Comparison of ENCODE assay signal across 1 cellular context in genomic region chr2:102753563-102754159, GRCh38.
TF ChIP-seq lines count a peak whose summit lies in the region.

No MANE protein-coding gene starts in this region.

TF ChIP-seq in GM23338, 12 proteins besides CTCF, POLR2A, EP300 and RAD21 (continued from another document):
- TF ChIP-seq, protein P1, sequence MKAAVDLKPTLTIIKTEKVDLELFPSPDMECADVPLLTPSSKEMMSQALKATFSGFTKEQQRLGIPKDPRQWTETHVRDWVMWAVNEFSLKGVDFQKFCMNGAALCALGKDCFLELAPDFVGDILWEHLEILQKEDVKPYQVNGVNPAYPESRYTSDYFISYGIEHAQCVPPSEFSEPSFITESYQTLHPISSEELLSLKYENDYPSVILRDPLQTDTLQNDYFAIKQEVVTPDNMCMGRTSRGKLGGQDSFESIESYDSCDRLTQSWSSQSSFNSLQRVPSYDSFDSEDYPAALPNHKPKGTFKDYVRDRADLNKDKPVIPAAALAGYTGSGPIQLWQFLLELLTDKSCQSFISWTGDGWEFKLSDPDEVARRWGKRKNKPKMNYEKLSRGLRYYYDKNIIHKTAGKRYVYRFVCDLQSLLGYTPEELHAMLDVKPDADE (IDR thresholded peaks at IDR 0.05) = no peak
- TF ChIP-seq CREB1 (CRISPR knock-in tag; IDR thresholded peaks at IDR 0.05; ENCODE audit: low read depth) = no peak
- TF ChIP-seq NANOG (IDR thresholded peaks at IDR 0.05; ENCODE audit: borderline replicate concordance) = no peak
